In genomic region chr17:45052052-45052772, GRCh38 we compare ENCODE assay signal across 8 cellular contexts. TPM values are rescaled to one million over a fixed set of nuclear protein-coding genes. Genes with fewer than 3 reads are reported as not detected.
DNase-seq lines count a peak whose midpoint lies in the region; ATAC-seq and TF ChIP-seq lines count a peak whose summit lies in the region.

No MANE protein-coding gene starts in this region.

- H3K4me3 ChIP-seq in cardiac fibroblast (replicated peaks in 1 of 2; ENCODE audit: low read depth in 2 of 2, low read length in 2 of 2), result peak overlapping the region; percentile 51 to 61

- peak; percentile 27 for ATAC-seq in left lobe of liver
- ATAC-seq in GM21576 (IDR thresholded peaks at IDR 0.05; ENCODE audit: unreplicated experiment), result no peak
- ATAC-seq in GM18517 (IDR thresholded peaks at IDR 0.05; ENCODE audit: unreplicated experiment), result no peak

- no peak for TF ChIP-seq CTCF in cardiac fibroblast (IDR thresholded peaks at IDR 0.05; ENCODE audit: low read depth, low read length)

- DNase-seq in Daoy (ENCODE audit: low read depth) (peak; percentile 57), NAMALWA (ENCODE audit: low spot score) (peak; percentile 54), T-helper 22 cell (ENCODE audit: low read depth) (peak; percentile 36), cardiac fibroblast (ENCODE audit: low read depth in 2 of 2) (peak in 1 of 2 donors; percentile 56), left lobe of liver (ENCODE audit: low spot score) (no peak)
- peak; percentile 10 to 41 (median 27) for DNase-seq in stimulated activated CD4-positive, alpha-beta T cell treated with anti-CD3 and anti-CD28 coated beads, TNF-alpha, amount 100 ng/mL, for 48 hours (ENCODE audit: low read depth in 3 of 3)

RNA-seq across cellular contexts. Expression of gene DCAKD, which starts 0.8 kb away (rescaled TPM):
- 25.7 and 47.8 TPM in 2 replicates for total RNA-seq in Daoy (2014; rRNA removed; shearing (Covaris generic))
- 19.3 TPM for total RNA-seq in left lobe of liver

RNA-seq across cellular contexts. Expression of gene NMT1, which starts 8.9 kb away (rescaled TPM):
- 112 and 640 TPM in 2 replicates for total RNA-seq in Daoy (2014; rRNA removed; shearing (Covaris generic))
- 77.0 TPM for total RNA-seq in left lobe of liver
